Comparison of ENCODE assay signal across 18 cellular contexts in the genomic region with DNA sequence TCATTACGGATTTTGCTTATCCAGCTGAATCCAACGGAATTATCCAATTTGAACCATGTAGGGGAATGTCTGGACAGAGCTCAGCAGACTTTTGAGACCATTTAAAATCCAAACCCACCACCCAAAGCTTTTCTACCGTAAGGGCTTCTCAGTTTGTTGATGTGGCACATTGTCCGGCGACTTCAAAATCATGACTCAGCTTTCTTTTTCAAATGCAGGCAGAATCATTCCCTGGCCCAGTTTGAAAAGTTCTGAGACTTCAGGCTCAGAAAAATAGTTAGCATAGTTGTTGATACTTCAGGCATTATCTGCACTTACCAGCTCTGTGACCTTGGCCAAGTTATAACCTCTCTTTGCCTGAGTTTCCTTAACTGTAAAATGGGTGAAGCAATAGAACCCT.
DNase-seq lines count a peak whose midpoint lies in the region; ATAC-seq, FAIRE-seq and TF ChIP-seq lines count a peak whose summit lies in the region.
"Had no signal": no experiment of that assay in that cellular context is flagged by ENCODE, and none has a peak within 500 bp of the region (broad histone marks: within the 10 kb centered on the region; RNA-seq: fewer than 3 reads in every experiment).

No MANE protein-coding gene starts in this region.

- POLR2A ChIA-PET in A549 (lab: Yijun Ruan, JAX) (no interaction called here), K562 (lab: Yijun Ruan, JAX) (interaction anchor here (1.1 kb wide), 1 partner anchor 18 kb away, joined by 5 read pairs; no protein-coding TSS in a partner anchor), HepG2 (lab: Yijun Ruan, JAX) (no interaction called here)

- DNase-seq in A549 (ENCODE audit: low read depth in 1 of 2, low spot score in 1 of 2) (no peak), K562 (ENCODE audit: extremely low read depth in 1 of 4, low spot score in 3 of 4) (no peak), HepG2 (ENCODE audit: low spot score) (no peak), smooth muscle cell (lab: John Stamatoyannopoulos, UW; ENCODE audit: unreplicated experiment) (no peak), NCI-H2081 (lab: John Stamatoyannopoulos, UW) (no peak)
- DNase-seq in activated CD4-positive, alpha-beta T cell treated with anti-CD3 and anti-CD28 coated beads, Interleukin-2, amount 10 ng/mL, durations not matched to agents 24 days and 14 days = no peak
- DNase-seq: Calu3; CD4-positive, alpha-beta memory T cell; DMS79 treated with DMSO at 0.1 percent for 48 hours; GF-D8; HCEC 1CT had no signal

- H3K79me2 ChIP-seq in K562 (ENCODE audit: control insufficient read depth, insufficient read depth, low read length) (no peaks in the 10 kb centered on the region), HepG2 (ENCODE audit: insufficient read depth, low read length) (no peaks in the 10 kb centered on the region), smooth muscle cell (ENCODE audit: low read depth) (no peaks in the 10 kb centered on the region)

- intact Hi-C loops in K562 (cut with micrococcal nuclease) = no loop called here
- intact Hi-C loops in HepG2 (cut with micrococcal nuclease; ENCODE audit: unreplicated experiment) = no loop called here
- intact Hi-C loops in activated CD4-positive, alpha-beta T cell treated with anti-CD3 and anti-CD28 coated beads, Interleukin-2, amount 10 ng/mL, durations not matched to agents 24 days and 14 days (cut with micrococcal nuclease) = no loop called here

- no peak for TF ChIP-seq POLR2A in A549 (IDR thresholded peaks at IDR 0.05; ENCODE audit: low read length)
- TF ChIP-seq POLR2A in K562 (conservative IDR thresholded peaks at IDR 0.05) = no peak
- TF ChIP-seq POLR2A in HepG2 (IDR thresholded peaks at IDR 0.05; ENCODE audit: insufficient read depth in 1 of 2, low read depth in 2 of 2, low read length in 2 of 2) = no peak
- no peak for TF ChIP-seq POLR2A in GM18505 (IDR thresholded peaks at IDR 0.05; ENCODE audit: borderline replicate concordance, extremely low read depth, insufficient read depth, insufficient read length)

- CTCF ChIA-PET in A549 (lab: Yijun Ruan, JAX) = interaction anchor here (0.8 kb wide), 1 partner anchor 25 kb away, joined by 3 read pairs; no protein-coding TSS in a partner anchor
- CTCF ChIA-PET in K562 (lab: Yijun Ruan, JAX; ENCODE audit: low intra/inter-chr PET ratio) = no interaction called here
- CTCF ChIA-PET in HepG2 (lab: Yijun Ruan, JAX; ENCODE audit: low intra/inter-chr PET ratio, low total read pairs) = no interaction called here

- no peak overlapping the region for H3K27ac ChIP-seq in A549
- no peak overlapping the region for H3K27ac ChIP-seq in K562 (ENCODE audit: extremely low read depth, low read depth, low read length)
- no peak overlapping the region for H3K27ac ChIP-seq in HepG2 (ENCODE audit: extremely low read length, insufficient read depth, low read length)
- H3K27ac ChIP-seq in smooth muscle cell (ENCODE audit: low read depth) = no peak overlapping the region
- H3K27ac ChIP-seq: 22Rv1, BLaER1, HL-60 had no signal

- H3K9me3 ChIP-seq in A549 (no peaks in the 10 kb centered on the region), K562 (replicated peaks; ENCODE audit: control insufficient read depth, insufficient read depth, low read depth, low read length) (no peaks in the 10 kb centered on the region), HepG2 (ENCODE audit: low read length) (peaks cover 14% of the 10 kb centered on the region; the same call in 1 of the 2 replicates), smooth muscle cell (replicated peaks; ENCODE audit: low read depth) (no peaks in the 10 kb centered on the region)
- H3K9me3 ChIP-seq: BLaER1 had no signal

- H3K36me3 ChIP-seq in K562 (ENCODE audit: control insufficient read depth, insufficient read depth, low read length) (no peaks in the 10 kb centered on the region), HepG2 (replicated peaks in 1 of 2; ENCODE audit: control insufficient read depth in 1 of 2, insufficient read depth in 2 of 2, low read length in 2 of 2) (no peaks in the 10 kb centered on the region), smooth muscle cell (ENCODE audit: low read depth) (no peaks in the 10 kb centered on the region)
- H3K36me3 ChIP-seq: BLaER1 had no signal

- BruUV-seq in K562 (replicated peaks; lab: Mats Ljungman, UMichigan) = no TSS peak
- no TSS peak for BruUV-seq in HepG2 (replicated peaks; lab: Mats Ljungman, UMichigan)

- H2AFZ ChIP-seq in K562 (ENCODE audit: low read depth, low read length) (no peak overlapping the region), HepG2 (ENCODE audit: low read length) (no peak overlapping the region), smooth muscle cell (ENCODE audit: low read depth) (peak overlapping the region; percentile 11)

- H3K36me3 Mint-ChIP-seq in activated CD4-positive, alpha-beta T cell treated with anti-CD3 and anti-CD28 coated beads, Interleukin-2, amount 10 ng/mL, durations not matched to agents 24 days and 14 days (ENCODE audit: low read depth) = no peaks in the 10 kb centered on the region
- H3K36me3 Mint-ChIP-seq: CD14-positive monocyte; CD4-positive, alpha-beta memory T cell had no signal

- H3K27me3 Mint-ChIP-seq in activated CD4-positive, alpha-beta T cell treated with anti-CD3 and anti-CD28 coated beads, Interleukin-2, amount 10 ng/mL, durations not matched to agents 24 days and 14 days = no peaks in the 10 kb centered on the region
- H3K27me3 Mint-ChIP-seq: CD4-positive, alpha-beta memory T cell had no signal

- no peaks in the 10 kb centered on the region for H3K9me1 ChIP-seq in K562 (ENCODE audit: control insufficient read depth, insufficient read depth, low read length)

- FAIRE-seq in A549 (lab: Jason Lieb, UNC) (no peak), K562 (lab: Jason Lieb, UNC) (no peak), HepG2 (lab: Jason Lieb, UNC) (no peak)
- FAIRE-seq: GM19239, H54 had no signal

- H3K4me1 Mint-ChIP-seq in activated CD4-positive, alpha-beta T cell treated with anti-CD3 and anti-CD28 coated beads, Interleukin-2, amount 10 ng/mL, durations not matched to agents 24 days and 14 days = no peaks in the 10 kb centered on the region
- H3K4me1 Mint-ChIP-seq: CD14-positive monocyte; CD4-positive, alpha-beta memory T cell had no signal

- no peak for TF ChIP-seq RAD21 in A549 (conservative IDR thresholded peaks at IDR 0.05 in 1 of 2, IDR thresholded peaks at IDR 0.05 in 1 of 2)
- no peak for TF ChIP-seq RAD21 in K562 (CRISPR knock-in tag; conservative IDR thresholded peaks at IDR 0.05 in 1 of 2, IDR thresholded peaks at IDR 0.05 in 1 of 2)
- TF ChIP-seq RAD21 in HepG2 (CRISPR knock-in tag; IDR thresholded peaks at IDR 0.05) = no peak

- no peaks in the 10 kb centered on the region for H4K20me1 ChIP-seq in K562 (replicated peaks; ENCODE audit: control insufficient read depth, insufficient read depth, low read length)
- H4K20me1 ChIP-seq in HepG2 (ENCODE audit: insufficient read depth, low read length) = no peaks in the 10 kb centered on the region
- H4K20me1 ChIP-seq in smooth muscle cell (ENCODE audit: low read depth) = no peaks in the 10 kb centered on the region
- H4K20me1 ChIP-seq: BLaER1 had no signal

- H3K9me3 Mint-ChIP-seq in activated CD4-positive, alpha-beta T cell treated with anti-CD3 and anti-CD28 coated beads, Interleukin-2, amount 10 ng/mL, durations not matched to agents 24 days and 14 days = no peaks in the 10 kb centered on the region

- H3K27ac Mint-ChIP-seq in activated CD4-positive, alpha-beta T cell treated with anti-CD3 and anti-CD28 coated beads, Interleukin-2, amount 10 ng/mL, durations not matched to agents 24 days and 14 days = no peak overlapping the region
- H3K27ac Mint-ChIP-seq: CD14-positive monocyte; CD4-positive, alpha-beta memory T cell had no signal

- H3K4me1 ChIP-seq in A549 (no peaks in the 10 kb centered on the region), K562 (replicated peaks in 1 of 2; ENCODE audit: control insufficient read depth in 2 of 2, insufficient read depth in 2 of 2, low read length in 2 of 2) (no peaks in the 10 kb centered on the region), HepG2 (ENCODE audit: insufficient read depth, low read length) (no peaks in the 10 kb centered on the region), smooth muscle cell (ENCODE audit: low read depth) (peaks cover 10% of the 10 kb centered on the region)

- in situ Hi-C loops in K562 (cut with MboI) = no loop called here
- in situ Hi-C loops in HepG2 (cut with HindIII; ENCODE audit: extremely low pct_ligation_motif_present, low pct_unique_long_range_greater_than_20kb) = no loop called here

- ATAC-seq in A549 = no peak
- ATAC-seq in K562 = no peak
- ATAC-seq in HepG2 = no peak
- ATAC-seq in GM18505 (IDR thresholded peaks at IDR 0.05; ENCODE audit: unreplicated experiment) = no peak

- no peaks in the 10 kb centered on the region for H3F3A ChIP-seq in smooth muscle cell (ENCODE audit: low read depth)

- TF ChIP-seq EP300 in A549 (IDR thresholded peaks at IDR 0.05) (no peak), K562 (IDR thresholded peaks at IDR 0.05; ENCODE audit: low read length) (no peak), HepG2 (IDR thresholded peaks at IDR 0.05; ENCODE audit: low read depth in 2 of 2, low read length in 2 of 2) (no peak), HepG2 (CRISPR knock-in tag; IDR thresholded peaks at IDR 0.05; ENCODE audit: borderline replicate concordance) (no peak)

- H3K4me3 ChIP-seq in A549 (no peak overlapping the region), K562 (no peak overlapping the region), HepG2 (replicated peaks in 1 of 3; ENCODE audit: insufficient read depth in 1 of 3, low read depth in 2 of 3, low read length in 3 of 3) (no peak overlapping the region), smooth muscle cell (no peak overlapping the region)
- H3K4me3 ChIP-seq: BLaER1 had no signal

- H3K27me3 ChIP-seq in K562 (ENCODE audit: control insufficient read depth in 2 of 2, insufficient read depth in 2 of 2, low read length in 2 of 2) (peaks cover 0 to 4% of the 10 kb centered on the region in 2 experiments; a peak in 1 of 5 replicates), HepG2 (ENCODE audit: control insufficient read depth in 1 of 2, insufficient read depth in 2 of 2, low read length in 2 of 2) (no peaks in the 10 kb centered on the region), smooth muscle cell (ENCODE audit: low read depth) (no peaks in the 10 kb centered on the region)
- H3K27me3 ChIP-seq: BLaER1 had no signal

- TF ChIP-seq CTCF in A549 (IDR thresholded peaks at IDR 0.05) (no peak), K562 (IDR thresholded peaks at IDR 0.05 in 2 of 3, conservative IDR thresholded peaks at IDR 0.05 in 1 of 3; ENCODE audit: insufficient read depth in 2 of 3, low read depth in 1 of 3, low read length in 3 of 3) (no peak), HepG2 (CRISPR knock-in tag; IDR thresholded peaks at IDR 0.05) (no peak), smooth muscle cell (IDR thresholded peaks at IDR 0.05; ENCODE audit: borderline replicate concordance, insufficient read depth, poor library complexity, severe bottlenecking) (no peak)

- H3K9ac ChIP-seq in K562 (ENCODE audit: insufficient read depth in 1 of 2, low read depth in 2 of 2, low read length in 2 of 2) = no peak overlapping the region
- no peak overlapping the region for H3K9ac ChIP-seq in HepG2 (ENCODE audit: insufficient read depth, low read depth, low read length)
- no peak overlapping the region for H3K9ac ChIP-seq in smooth muscle cell (ENCODE audit: low read depth)
- H3K9ac ChIP-seq: BLaER1 had no signal

- H3K4me2 ChIP-seq in A549 (no peak overlapping the region), K562 (ENCODE audit: insufficient read depth, low read length) (no peak overlapping the region), HepG2 (ENCODE audit: low read depth, low read length) (no peak overlapping the region), smooth muscle cell (peak overlapping the region; percentile 48)

- no peak overlapping the region for H3K4me3 Mint-ChIP-seq in activated CD4-positive, alpha-beta T cell treated with anti-CD3 and anti-CD28 coated beads, Interleukin-2, amount 10 ng/mL, durations not matched to agents 24 days and 14 days
- H3K4me3 Mint-ChIP-seq: CD14-positive monocyte; CD4-positive, alpha-beta memory T cell had no signal

- 41% methylated on average over 5 of the region's 5 CpGs for WGBS in A549 (ENCODE audit: missing lambda C conversion rate)
- WGBS in K562 (ENCODE audit: insufficient coverage, low coverage, missing lambda C conversion rate) = 0% methylated on average over 5 of the region's 5 CpGs
- 19% methylated on average over 5 of the region's 5 CpGs for WGBS in HepG2 (ENCODE audit: low lambda C conversion rate)
- WGBS in smooth muscle cell (ENCODE audit: low lambda C conversion rate) = 42% methylated on average over 5 of the region's 5 CpGs
